In genomic region chr6:96651816-96652215, GRCh38 we compare ENCODE assay signal across 17 cellular contexts.
DNase-seq lines count a peak whose midpoint lies in the region; ATAC-seq and TF ChIP-seq lines count a peak whose summit lies in the region.
"Had no signal": no experiment of that assay in that cellular context is flagged by ENCODE, and none has a peak within 500 bp of the region (broad histone marks: within the 10 kb centered on the region; RNA-seq: fewer than 3 reads in every experiment).

No MANE protein-coding gene starts in this region.

- TF ChIP-seq POLR2A in ovary (IDR thresholded peaks at IDR 0.05) (no peak), testis (IDR thresholded peaks at IDR 0.05) (no peak)

- H2AFZ ChIP-seq in KMS-11 (ENCODE audit: low read depth), result peak overlapping the region; percentile 26; the same call in 1 of the 2 replicates

- in situ Hi-C loops in GM13976 (cut with MboI; ENCODE audit: low sequenced_read_pairs, unreplicated experiment), result no loop called here

- TF ChIP-seq CTCF in GM13976 (IDR thresholded peaks at IDR 0.05; ENCODE audit: borderline replicate concordance, control extremely low read depth, extremely low read depth, insufficient read depth, missing control alignments), result no peak
- no peak for TF ChIP-seq CTCF in KMS-11 (conservative IDR thresholded peaks at IDR 0.05; ENCODE audit: low read depth, low read length)
- no peak for TF ChIP-seq CTCF in ovary (IDR thresholded peaks at IDR 0.05)
- TF ChIP-seq CTCF in testis (IDR thresholded peaks at IDR 0.05), result no peak

- no peaks in the 10 kb centered on the region for H3K9me3 ChIP-seq in ovary
- no peaks in the 10 kb centered on the region for H3K9me3 ChIP-seq in testis
- H3K9me3 ChIP-seq: upper lobe of right lung had no signal

- intact Hi-C loops in ovary (cut with DNase I), result no loop called here
- intact Hi-C loops in testis (cut with DNase I; ENCODE audit: low total_unique reads), result no loop called here

- H3K4me1 ChIP-seq in KMS-11 (ENCODE audit: low read depth, poor library complexity, severe bottlenecking), result peaks cover 35% of the 10 kb centered on the region
- H3K4me1 ChIP-seq in ovary (ENCODE audit: insufficient read depth), result peaks cover 1% of the 10 kb centered on the region
- no peaks in the 10 kb centered on the region for H3K4me1 ChIP-seq in testis
- H3K4me1 ChIP-seq: upper lobe of right lung had no signal

- H3K79me2 ChIP-seq in KMS-11 (ENCODE audit: insufficient read depth, low read depth), result no peaks in the 10 kb centered on the region

- DNase-seq in GM13976 (ENCODE audit: low spot score) (peak; percentile 15), NK-92 (lab: John Stamatoyannopoulos, UW; ENCODE audit: unreplicated experiment) (no peak), ovary (no peak), NCI-H2171 treated with DMSO at 0.1 percent for 48 hours (lab: John Stamatoyannopoulos, UW) (no peak), testis (no peak)
- DNase-seq: amygdala; foreskin melanocyte; left ventricle myocardium superior; naive thymus-derived CD4-positive, alpha-beta T cell; NCI-H1105; stimulated activated naive CD4-positive, alpha-beta T cell; upper lobe of right lung had no signal

- H3K4me3 ChIP-seq in KMS-11 (IDR thresholded peaks at IDR 0.05; ENCODE audit: insufficient read depth, low read depth, low read length) (no peak overlapping the region), ovary (no peak overlapping the region), testis (no peak overlapping the region)
- H3K4me3 ChIP-seq: K562, upper lobe of right lung had no signal

- H3K9ac ChIP-seq in KMS-11, result no peak overlapping the region

- no peaks in the 10 kb centered on the region for H3K27me3 ChIP-seq in KMS-11 (ENCODE audit: insufficient read depth, low read depth)
- H3K27me3 ChIP-seq in ovary, result no peaks in the 10 kb centered on the region
- H3K27me3 ChIP-seq in testis, result no peaks in the 10 kb centered on the region
- H3K27me3 ChIP-seq: upper lobe of right lung had no signal

- H3K36me3 ChIP-seq in KMS-11 (ENCODE audit: insufficient read depth) (no peaks in the 10 kb centered on the region), ovary (no peaks in the 10 kb centered on the region), testis (ENCODE audit: low read depth, missing control alignments) (no peaks in the 10 kb centered on the region)
- H3K36me3 ChIP-seq: upper lobe of right lung had no signal

- H4K20me1 ChIP-seq in KMS-11 (ENCODE audit: insufficient read depth), result no peaks in the 10 kb centered on the region

- ATAC-seq in GM19452 (IDR thresholded peaks at IDR 0.05; ENCODE audit: unreplicated experiment) (peak; percentile 42), HG02840 (IDR thresholded peaks at IDR 0.05; ENCODE audit: low FRiP score, unreplicated experiment) (peak; percentile 85)
- ATAC-seq: K562; left ventricle myocardium superior; naive thymus-derived CD4-positive, alpha-beta T cell; upper lobe of right lung had no signal

- peak overlapping the region; percentile 51 for H3K4me2 ChIP-seq in KMS-11

- no peak for TF ChIP-seq EP300 in ovary (IDR thresholded peaks at IDR 0.05)

- WGBS in ovary, 3 donors, result 55 to 79% (median 75%) methylated on average over 1 of the region's 1 CpG
- WGBS in testis, 2 donors, result 71 to 81% methylated on average over 1 of the region's 1 CpG

- H3K27ac ChIP-seq in KMS-11 (no peak overlapping the region), ovary (no peak overlapping the region), testis (no peak overlapping the region)
- H3K27ac ChIP-seq: RWPE1, upper lobe of right lung had no signal
